ENCODE assay signal across 1 cellular context in genomic region chr9:113131689-113132151, GRCh38.
TF ChIP-seq lines count a peak whose summit lies in the region.

No MANE protein-coding gene starts in this region.

TF ChIP-seq in IMR-90, 13 proteins besides CTCF, POLR2A, EP300 and RAD21 (continued from another document):
- no peak for TF ChIP-seq USF2 (IDR thresholded peaks at IDR 0.05; ENCODE audit: low read depth, low read length)
- TF ChIP-seq SMC3 (IDR thresholded peaks at IDR 0.05; ENCODE audit: low read depth, low read length), result no peak
